ENCODE assay signal across 8 cellular contexts in genomic region chr10:26890956-26891355, GRCh38. TPM values are rescaled to one million over a fixed set of nuclear protein-coding genes. Genes with fewer than 3 reads are reported as not detected.
DNase-seq lines count a peak whose midpoint lies in the region; ATAC-seq and TF ChIP-seq lines count a peak whose summit lies in the region.

No MANE protein-coding gene starts in this region.

- H3K9me3 ChIP-seq in neuronal stem cell (replicated peaks in 1 of 2; ENCODE audit: control insufficient read depth in 2 of 2, insufficient read depth in 1 of 2, low read depth in 1 of 2, low read length in 2 of 2), result no peaks in the 10 kb centered on the region
- no peaks in the 10 kb centered on the region for H3K9me3 ChIP-seq in gastrocnemius medialis

- H2BK12ac ChIP-seq in neuronal stem cell (ENCODE audit: low read length), result no peak overlapping the region

- H3K14ac ChIP-seq in neuronal stem cell (ENCODE audit: low read length), result no peak overlapping the region

- ATAC-seq in esophagus mucosa (peak; percentile 88), GM21786 (IDR thresholded peaks at IDR 0.05; ENCODE audit: unreplicated experiment) (no peak), gastrocnemius medialis (no peak)

- peak; percentile 84 for TF ChIP-seq CTCF in VCaP (conservative IDR thresholded peaks at IDR 0.05)
- no peak for TF ChIP-seq CTCF in gastrocnemius medialis (IDR thresholded peaks at IDR 0.05 in 4 of 5, conservative IDR thresholded peaks at IDR 0.05 in 1 of 5)

- H3K36me3 ChIP-seq in neuronal stem cell (replicated peaks in 1 of 2; ENCODE audit: control insufficient read depth in 2 of 2, insufficient read depth in 2 of 2, low read length in 2 of 2), result no peaks in the 10 kb centered on the region
- no peaks in the 10 kb centered on the region for H3K36me3 ChIP-seq in gastrocnemius medialis

- no peak overlapping the region for H3K9ac ChIP-seq in neuronal stem cell (ENCODE audit: low read depth, low read length, poor library complexity)

- no peaks in the 10 kb centered on the region for H3K79me1 ChIP-seq in neuronal stem cell (ENCODE audit: low read depth, low read length)

- no CpG with 5 or more reads among the region's 5 CpGs for WGBS in neuronal stem cell (ENCODE audit: extremely low coverage in 2 of 2, insufficient read length in 2 of 2, insufficient replicate concordance in 1 of 2), 2 donors

- H3K27ac ChIP-seq in VCaP, result peak overlapping the region; percentile 74
- no peak overlapping the region for H3K27ac ChIP-seq in neuronal stem cell (replicated peaks; ENCODE audit: low read length)
- H3K27ac ChIP-seq in gastrocnemius medialis, result no peak overlapping the region

- in situ Hi-C loops in gastrocnemius medialis (cut with MboI; ENCODE audit: low sequenced_read_pairs in 4 of 4), result loop anchor here in 3 of 4 donors (5.0 to 25.0 kb wide), 2 partner anchors 466 to 554 kb away; no protein-coding TSS in a partner anchor

- no peaks in the 10 kb centered on the region for H3K27me3 ChIP-seq in neuronal stem cell (ENCODE audit: control insufficient read depth in 3 of 3, insufficient read depth in 3 of 3, low read depth in 1 of 3, low read length in 3 of 3)
- H3K27me3 ChIP-seq in gastrocnemius medialis, result no peaks in the 10 kb centered on the region

- DNase-seq in SKM-1 treated with dmso at 0.1 percent for 144 hours (lab: John Stamatoyannopoulos, UW; ENCODE audit: unreplicated experiment), result peak; percentile 28
- DNase-seq in SKM-1 (lab: John Stamatoyannopoulos, UW; ENCODE audit: unreplicated experiment), result no peak
- peak; percentile 67 for DNase-seq in NCI-H146 (lab: John Stamatoyannopoulos, UW)
- DNase-seq in neuronal stem cell (ENCODE audit: low spot score), result peak; percentile 45
- DNase-seq in gastrocnemius medialis, result no peak

- H4K91ac ChIP-seq in neuronal stem cell (ENCODE audit: low read depth, low read length, poor library complexity), result no peak overlapping the region

- no peak overlapping the region for H2AFZ ChIP-seq in neuronal stem cell (ENCODE audit: low read length)

- H3K18ac ChIP-seq in neuronal stem cell (ENCODE audit: low read length), result no peak overlapping the region

- no peak overlapping the region for H3K4ac ChIP-seq in neuronal stem cell (ENCODE audit: low read length)

- no peaks in the 10 kb centered on the region for H3K4me1 ChIP-seq in neuronal stem cell (ENCODE audit: control insufficient read depth in 2 of 2, insufficient read depth in 1 of 2, low read depth in 1 of 2, low read length in 2 of 2)
- no peaks in the 10 kb centered on the region for H3K4me1 ChIP-seq in gastrocnemius medialis

- no peak overlapping the region for H2BK15ac ChIP-seq in neuronal stem cell (ENCODE audit: low read length)

- H3K4me3 ChIP-seq in neuronal stem cell (ENCODE audit: low read length in 2 of 2) (no peak overlapping the region), gastrocnemius medialis (no peak overlapping the region)

- H2BK120ac ChIP-seq in neuronal stem cell (ENCODE audit: low read depth, low read length), result no peak overlapping the region

- H3K4me2 ChIP-seq in neuronal stem cell (ENCODE audit: insufficient read depth, low read length, poor library complexity, severe bottlenecking), result no peak overlapping the region

- H2BK5ac ChIP-seq in neuronal stem cell (ENCODE audit: low read length), result no peak overlapping the region

- H2AK5ac ChIP-seq in neuronal stem cell (ENCODE audit: low read depth, low read length), result no peak overlapping the region

- no peak overlapping the region for H4K8ac ChIP-seq in neuronal stem cell (ENCODE audit: low read depth, low read length)

- intact Hi-C loops in gastrocnemius medialis (cut with DNase I; ENCODE audit: low total_unique reads), result no loop called here

- H3K23ac ChIP-seq in neuronal stem cell (ENCODE audit: low read depth, low read length, poor library complexity), result no peak overlapping the region

- no peak for TF ChIP-seq POLR2A in gastrocnemius medialis (IDR thresholded peaks at IDR 0.05)

RNA-seq across cellular contexts. Expression of gene ABI1, which starts 30.2 kb away (rescaled TPM):
- total RNA-seq in esophagus mucosa (67.0 TPM), gastrocnemius medialis (10 to 100 TPM; 20.9 to 32.6 (median 28.3) TPM)
- 26.7 TPM for polyA plus RNA-seq in neuronal stem cell (2013, experiment 1 of 2)
- 26.6 TPM for polyA plus RNA-seq in neuronal stem cell (2013, experiment 2 of 2)

Comparison
In these comparisons a context has a peak if more than half of its experiments do, and no peak if none do; other contexts are left out.
1. DNase-seq: peak in SKM-1 treated with dmso at 0.1 percent for 144 hours (single experiment), NCI-H146 (single experiment) and neuronal stem cell (single experiment); none in SKM-1 (single experiment) and gastrocnemius medialis (0 of 2).